ENCODE assay signal across 1 cellular context in genomic region chr13:25971077-25971476, GRCh38.
TF ChIP-seq lines count a peak whose summit lies in the region.

No MANE protein-coding gene starts in this region.

TF ChIP-seq in GM23338, 12 proteins besides CTCF, POLR2A, EP300 and RAD21:
- no peak for TF ChIP-seq JUNB (IDR thresholded peaks at IDR 0.05; ENCODE audit: unreplicated experiment)
- no peak for TF ChIP-seq REST (IDR thresholded peaks at IDR 0.05; ENCODE audit: unreplicated experiment)
- no peak for TF ChIP-seq ZNF114 (CRISPR knock-in tag; IDR thresholded peaks at IDR 0.05)
- TF ChIP-seq ZNF331 (CRISPR knock-in tag; IDR thresholded peaks at IDR 0.05; ENCODE audit: low read depth), result no peak
- TF ChIP-seq ZNF462 (CRISPR knock-in tag; IDR thresholded peaks at IDR 0.05), result no peak
- TF ChIP-seq STAT1 (IDR thresholded peaks at IDR 0.05; ENCODE audit: unreplicated experiment), result no peak
- no peak for TF ChIP-seq CREB1 (CRISPR knock-in tag; IDR thresholded peaks at IDR 0.05; ENCODE audit: low read depth)
- no peak for TF ChIP-seq ETS1 (IDR thresholded peaks at IDR 0.05)
- no peak for TF ChIP-seq NANOG (IDR thresholded peaks at IDR 0.05; ENCODE audit: borderline replicate concordance)
- no peak for TF ChIP-seq EZH2phosphoT487 (IDR thresholded peaks at IDR 0.05; ENCODE audit: unreplicated experiment)
- TF ChIP-seq EZH2 (IDR thresholded peaks at IDR 0.05; ENCODE audit: low read depth, unreplicated experiment), result no peak
- TF ChIP-seq POLR2AphosphoS5 (IDR thresholded peaks at IDR 0.05; ENCODE audit: low read depth), result no peak
